Comparison of ENCODE assay signal across 20 cellular contexts in genomic region chr1:205582046-205582445, GRCh38. TPM values are rescaled to one million over a fixed set of nuclear protein-coding genes. Genes with fewer than 3 reads are reported as not detected.
DNase-seq lines count a peak whose midpoint lies in the region; ATAC-seq and TF ChIP-seq lines count a peak whose summit lies in the region.
"Had no signal": no experiment of that assay in that cellular context is flagged by ENCODE, and none has a peak within 500 bp of the region (broad histone marks: within the 10 kb centered on the region; RNA-seq: fewer than 3 reads in every experiment).

No MANE protein-coding gene starts in this region.

- no peak for TF ChIP-seq CTCF in VCaP (conservative IDR thresholded peaks at IDR 0.05)

- H3K27ac ChIP-seq in VCaP (peak overlapping the region; percentile 80), skeletal muscle tissue (ENCODE audit: low read depth, low read length) (peak overlapping the region; percentile 30)
- H3K27ac ChIP-seq: testis had no signal

- no peaks in the 10 kb centered on the region for H3K9me3 ChIP-seq in skeletal muscle tissue (ENCODE audit: control insufficient read depth in 3 of 3, low read length in 3 of 3)
- H3K9me3 ChIP-seq: mucosa of descending colon, testis had no signal

- no peak for ATAC-seq in HG02981 (IDR thresholded peaks at IDR 0.05; ENCODE audit: unreplicated experiment)
- ATAC-seq: PC-3 had no signal

- no peaks in the 10 kb centered on the region for H3K36me3 ChIP-seq in skeletal muscle tissue (ENCODE audit: control insufficient read depth in 3 of 3, insufficient read depth in 3 of 3, low read length in 3 of 3)

- peaks cover 0 to 10% (median 8%) of the 10 kb centered on the region in 3 donors for H3K4me1 ChIP-seq in skeletal muscle tissue (ENCODE audit: control insufficient read depth in 3 of 3, insufficient read depth in 3 of 3, low read length in 3 of 3)

- H3K4me3 ChIP-seq in skeletal muscle tissue (ENCODE audit: low read length in 3 of 3): no peak overlapping the region
- H3K4me3 ChIP-seq: mucosa of descending colon, testis had no signal

- DNase-seq in HT-29 (ENCODE audit: low spot score): peak; percentile 33
- DNase-seq in islet precursor cell: peak; percentile 22
- DNase-seq in A172 (ENCODE audit: low spot score): no peak
- DNase-seq in stimulated activated CD4-positive, alpha-beta T cell treated with anti-CD3 and anti-CD28 coated beads, Interleukin-2, amount 100 ng/mL, for 48 hours: no peak
- no peak for DNase-seq in putamen (ENCODE audit: low spot score)
- DNase-seq: activated CD4-positive, alpha-beta T cell treated with anti-CD3 and anti-CD28 coated beads for 1 hour; activated effector memory CD4-positive, alpha-beta T cell treated with anti-CD3 and anti-CD28 coated beads, Interleukin-2, amount 50 U/mL, for 16 hours; anterior cingulate cortex; C1 segment of cervical spinal cord; cerebellar nuclear complex; GF-D8; NCI-H1417 treated with DMSO at 0.1 percent for 48 hours; NCI-H774; PC-3; stimulated activated CD4-positive, alpha-beta T cell treated with anti-CD3 and anti-CD28 coated beads, Interleukin-2, amount 100 ng/mL, for 24 hours; testis had no signal

- H3K27me3 ChIP-seq in skeletal muscle tissue (ENCODE audit: control insufficient read depth in 3 of 3, insufficient read depth in 3 of 3, low read length in 3 of 3): peaks cover 26 to 47% (median 45%) of the 10 kb centered on the region in 3 donors
- H3K27me3 ChIP-seq: testis had no signal

- no peak overlapping the region for H3K9ac ChIP-seq in skeletal muscle tissue (ENCODE audit: low read depth in 1 of 3, low read length in 3 of 3)

RNA-seq across cellular contexts. Expression of gene ELK4, which starts 49.8 kb away (rescaled TPM):
- total RNA-seq in HT-29 (2014; rRNA removed; shearing (Covaris generic)): 6.5 and 7.6 TPM in 2 replicates
- total RNA-seq in skeletal muscle tissue: 13.6 TPM
- 17.7 and 18.4 TPM in 2 replicates for total RNA-seq in A172 (2014; rRNA removed; shearing (Covaris generic))

Comparison
In these comparisons a context has a peak if more than half of its experiments do, and no peak if none do; other contexts are left out.
1. DNase-seq: peak in HT-29 (single experiment) and islet precursor cell (single experiment); none in A172 (single experiment), stimulated activated CD4-positive, alpha-beta T cell treated with anti-CD3 and anti-CD28 coated beads, Interleukin-2, amount 100 ng/mL, for 48 hours (0 of 2) and putamen (single experiment).